In the genomic region with DNA sequence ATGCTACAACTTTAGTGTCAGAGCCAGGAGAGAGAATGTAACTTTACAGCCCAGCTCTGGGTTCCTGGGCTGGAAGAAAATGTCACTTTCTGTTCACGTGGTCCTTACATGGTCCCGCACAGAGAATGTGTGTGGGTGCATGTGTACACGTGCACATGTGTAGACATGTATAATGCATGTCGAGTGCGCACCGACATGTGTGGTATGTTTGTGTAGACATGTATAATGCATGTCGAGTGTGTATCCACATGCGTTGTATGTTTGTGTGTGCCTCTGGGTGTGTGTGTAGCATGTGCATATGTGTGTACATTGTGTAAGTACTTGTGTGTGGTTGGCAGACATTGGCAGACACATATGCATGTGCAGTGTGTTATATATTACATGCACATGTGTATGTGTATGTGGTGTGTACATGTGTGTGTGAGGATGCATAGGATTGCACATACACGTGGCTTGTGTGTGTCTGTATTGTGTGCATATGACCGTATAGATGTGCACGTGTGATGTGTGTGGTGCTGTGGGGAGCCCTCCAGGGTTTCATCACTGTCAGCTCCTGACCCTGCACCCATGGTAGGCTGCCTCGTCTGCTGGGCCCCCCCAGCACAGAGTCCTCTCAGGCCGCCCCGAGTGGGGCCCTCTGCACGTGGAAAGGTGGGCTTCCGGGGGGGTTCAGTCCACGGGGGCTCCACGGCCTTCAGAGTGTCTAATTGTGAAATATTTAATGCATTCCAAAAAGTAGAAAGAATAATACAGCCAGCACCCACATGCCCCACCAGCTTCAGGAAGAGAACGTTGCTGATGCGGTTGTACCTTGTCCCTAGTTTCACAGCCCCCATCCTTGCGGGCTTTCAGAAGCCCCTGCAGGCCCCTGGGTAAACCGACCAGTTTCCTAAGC, we compare ENCODE assay signal across 1 cellular context.
A peak's percentile ranks its signal among the peaks of the same experiment; 100 is the strongest.
TF ChIP-seq lines count a peak whose summit lies in the region.

No MANE protein-coding gene starts in this region.

TF ChIP-seq in HepG2, 621 proteins besides CTCF, POLR2A, EP300 and RAD21 (continued from another document):
- TF ChIP-seq, protein P1, sequence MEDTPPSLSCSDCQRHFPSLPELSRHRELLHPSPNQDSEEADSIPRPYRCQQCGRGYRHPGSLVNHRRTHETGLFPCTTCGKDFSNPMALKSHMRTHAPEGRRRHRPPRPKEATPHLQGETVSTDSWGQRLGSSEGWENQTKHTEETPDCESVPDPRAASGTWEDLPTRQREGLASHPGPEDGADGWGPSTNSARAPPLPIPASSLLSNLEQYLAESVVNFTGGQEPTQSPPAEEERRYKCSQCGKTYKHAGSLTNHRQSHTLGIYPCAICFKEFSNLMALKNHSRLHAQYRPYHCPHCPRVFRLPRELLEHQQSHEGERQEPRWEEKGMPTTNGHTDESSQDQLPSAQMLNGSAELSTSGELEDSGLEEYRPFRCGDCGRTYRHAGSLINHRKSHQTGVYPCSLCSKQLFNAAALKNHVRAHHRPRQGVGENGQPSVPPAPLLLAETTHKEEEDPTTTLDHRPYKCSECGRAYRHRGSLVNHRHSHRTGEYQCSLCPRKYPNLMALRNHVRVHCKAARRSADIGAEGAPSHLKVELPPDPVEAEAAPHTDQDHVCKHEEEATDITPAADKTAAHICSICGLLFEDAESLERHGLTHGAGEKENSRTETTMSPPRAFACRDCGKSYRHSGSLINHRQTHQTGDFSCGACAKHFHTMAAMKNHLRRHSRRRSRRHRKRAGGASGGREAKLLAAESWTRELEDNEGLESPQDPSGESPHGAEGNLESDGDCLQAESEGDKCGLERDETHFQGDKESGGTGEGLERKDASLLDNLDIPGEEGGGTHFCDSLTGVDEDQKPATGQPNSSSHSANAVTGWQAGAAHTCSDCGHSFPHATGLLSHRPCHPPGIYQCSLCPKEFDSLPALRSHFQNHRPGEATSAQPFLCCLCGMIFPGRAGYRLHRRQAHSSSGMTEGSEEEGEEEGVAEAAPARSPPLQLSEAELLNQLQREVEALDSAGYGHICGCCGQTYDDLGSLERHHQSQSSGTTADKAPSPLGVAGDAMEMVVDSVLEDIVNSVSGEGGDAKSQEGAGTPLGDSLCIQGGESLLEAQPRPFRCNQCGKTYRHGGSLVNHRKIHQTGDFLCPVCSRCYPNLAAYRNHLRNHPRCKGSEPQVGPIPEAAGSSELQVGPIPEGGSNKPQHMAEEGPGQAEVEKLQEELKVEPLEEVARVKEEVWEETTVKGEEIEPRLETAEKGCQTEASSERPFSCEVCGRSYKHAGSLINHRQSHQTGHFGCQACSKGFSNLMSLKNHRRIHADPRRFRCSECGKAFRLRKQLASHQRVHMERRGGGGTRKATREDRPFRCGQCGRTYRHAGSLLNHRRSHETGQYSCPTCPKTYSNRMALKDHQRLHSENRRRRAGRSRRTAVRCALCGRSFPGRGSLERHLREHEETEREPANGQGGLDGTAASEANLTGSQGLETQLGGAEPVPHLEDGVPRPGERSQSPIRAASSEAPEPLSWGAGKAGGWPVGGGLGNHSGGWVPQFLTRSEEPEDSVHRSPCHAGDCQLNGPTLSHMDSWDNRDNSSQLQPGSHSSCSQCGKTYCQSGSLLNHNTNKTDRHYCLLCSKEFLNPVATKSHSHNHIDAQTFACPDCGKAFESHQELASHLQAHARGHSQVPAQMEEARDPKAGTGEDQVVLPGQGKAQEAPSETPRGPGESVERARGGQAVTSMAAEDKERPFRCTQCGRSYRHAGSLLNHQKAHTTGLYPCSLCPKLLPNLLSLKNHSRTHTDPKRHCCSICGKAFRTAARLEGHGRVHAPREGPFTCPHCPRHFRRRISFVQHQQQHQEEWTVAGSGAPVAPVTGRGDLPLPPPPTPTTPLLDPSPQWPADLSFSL (CRISPR knock-in tag; IDR thresholded peaks at IDR 0.05), result peak; percentile 65; the same call in 1 of the 2 replicates
- TF ChIP-seq ZNF205 (CRISPR knock-in tag; IDR thresholded peaks at IDR 0.05) (no peak), BHLHE40 (IDR thresholded peaks at IDR 0.05; ENCODE audit: low read length) (peak; percentile 42; the same call in 1 of the 2 replicates), JUNB (CRISPR knock-in tag; IDR thresholded peaks at IDR 0.05; ENCODE audit: borderline replicate concordance) (no peak), ZNF879 (CRISPR knock-in tag; IDR thresholded peaks at IDR 0.05) (no peak)
- TF ChIP-seq, protein P2, sequence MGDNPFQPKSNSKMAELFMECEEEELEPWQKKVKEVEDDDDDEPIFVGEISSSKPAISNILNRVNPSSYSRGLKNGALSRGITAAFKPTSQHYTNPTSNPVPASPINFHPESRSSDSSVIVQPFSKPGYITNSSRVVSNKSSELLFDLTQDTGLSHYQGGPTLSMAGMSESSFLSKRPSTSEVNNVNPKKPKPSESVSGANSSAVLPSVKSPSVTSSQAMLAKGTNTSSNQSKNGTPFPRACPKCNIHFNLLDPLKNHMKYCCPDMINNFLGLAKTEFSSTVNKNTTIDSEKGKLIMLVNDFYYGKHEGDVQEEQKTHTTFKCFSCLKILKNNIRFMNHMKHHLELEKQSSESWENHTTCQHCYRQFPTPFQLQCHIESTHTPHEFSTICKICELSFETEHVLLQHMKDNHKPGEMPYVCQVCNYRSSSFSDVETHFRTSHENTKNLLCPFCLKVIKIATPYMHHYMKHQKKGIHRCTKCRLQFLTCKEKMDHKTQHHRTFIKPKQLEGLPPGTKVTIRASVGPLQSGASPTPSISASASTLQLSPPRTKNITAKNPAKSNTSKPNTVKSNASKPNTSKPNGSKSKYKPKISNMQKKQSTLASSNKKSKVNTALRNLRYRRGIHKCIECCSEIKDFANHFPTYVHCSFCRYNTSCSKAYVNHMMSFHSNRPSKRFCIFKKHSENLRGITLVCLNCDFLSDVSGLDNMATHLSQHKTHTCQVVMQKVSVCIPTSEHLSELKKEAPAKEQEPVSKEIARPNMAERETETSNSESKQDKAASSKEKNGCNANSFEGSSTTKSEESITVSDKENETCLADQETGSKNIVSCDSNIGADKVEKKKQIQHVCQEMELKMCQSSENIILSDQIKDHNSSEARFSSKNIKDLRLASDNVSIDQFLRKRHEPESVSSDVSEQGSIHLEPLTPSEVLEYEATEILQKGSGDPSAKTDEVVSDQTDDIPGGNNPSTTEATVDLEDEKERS (CRISPR knock-in tag; IDR thresholded peaks at IDR 0.05), result no peak
- TF ChIP-seq, protein P3, sequence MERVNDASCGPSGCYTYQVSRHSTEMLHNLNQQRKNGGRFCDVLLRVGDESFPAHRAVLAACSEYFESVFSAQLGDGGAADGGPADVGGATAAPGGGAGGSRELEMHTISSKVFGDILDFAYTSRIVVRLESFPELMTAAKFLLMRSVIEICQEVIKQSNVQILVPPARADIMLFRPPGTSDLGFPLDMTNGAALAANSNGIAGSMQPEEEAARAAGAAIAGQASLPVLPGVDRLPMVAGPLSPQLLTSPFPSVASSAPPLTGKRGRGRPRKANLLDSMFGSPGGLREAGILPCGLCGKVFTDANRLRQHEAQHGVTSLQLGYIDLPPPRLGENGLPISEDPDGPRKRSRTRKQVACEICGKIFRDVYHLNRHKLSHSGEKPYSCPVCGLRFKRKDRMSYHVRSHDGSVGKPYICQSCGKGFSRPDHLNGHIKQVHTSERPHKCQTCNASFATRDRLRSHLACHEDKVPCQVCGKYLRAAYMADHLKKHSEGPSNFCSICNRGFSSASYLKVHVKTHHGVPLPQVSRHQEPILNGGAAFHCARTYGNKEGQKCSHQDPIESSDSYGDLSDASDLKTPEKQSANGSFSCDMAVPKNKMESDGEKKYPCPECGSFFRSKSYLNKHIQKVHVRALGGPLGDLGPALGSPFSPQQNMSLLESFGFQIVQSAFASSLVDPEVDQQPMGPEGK (CRISPR knock-in tag; IDR thresholded peaks at IDR 0.05), result peak; percentile 41; the same call in 1 of the 2 replicates
- TF ChIP-seq, protein P4, sequence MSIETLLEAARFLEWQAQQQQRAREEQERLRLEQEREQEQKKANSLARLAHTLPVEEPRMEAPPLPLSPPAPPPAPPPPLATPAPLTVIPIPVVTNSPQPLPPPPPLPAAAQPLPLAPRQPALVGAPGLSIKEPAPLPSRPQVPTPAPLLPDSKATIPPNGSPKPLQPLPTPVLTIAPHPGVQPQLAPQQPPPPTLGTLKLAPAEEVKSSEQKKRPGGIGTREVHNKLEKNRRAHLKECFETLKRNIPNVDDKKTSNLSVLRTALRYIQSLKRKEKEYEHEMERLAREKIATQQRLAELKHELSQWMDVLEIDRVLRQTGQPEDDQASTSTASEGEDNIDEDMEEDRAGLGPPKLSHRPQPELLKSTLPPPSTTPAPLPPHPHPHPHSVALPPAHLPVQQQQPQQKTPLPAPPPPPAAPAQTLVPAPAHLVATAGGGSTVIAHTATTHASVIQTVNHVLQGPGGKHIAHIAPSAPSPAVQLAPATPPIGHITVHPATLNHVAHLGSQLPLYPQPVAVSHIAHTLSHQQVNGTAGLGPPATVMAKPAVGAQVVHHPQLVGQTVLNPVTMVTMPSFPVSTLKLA (IDR thresholded peaks at IDR 0.05), result peak; percentile 89
